8 cellular contexts compared by ENCODE assay signal in the genomic region with DNA sequence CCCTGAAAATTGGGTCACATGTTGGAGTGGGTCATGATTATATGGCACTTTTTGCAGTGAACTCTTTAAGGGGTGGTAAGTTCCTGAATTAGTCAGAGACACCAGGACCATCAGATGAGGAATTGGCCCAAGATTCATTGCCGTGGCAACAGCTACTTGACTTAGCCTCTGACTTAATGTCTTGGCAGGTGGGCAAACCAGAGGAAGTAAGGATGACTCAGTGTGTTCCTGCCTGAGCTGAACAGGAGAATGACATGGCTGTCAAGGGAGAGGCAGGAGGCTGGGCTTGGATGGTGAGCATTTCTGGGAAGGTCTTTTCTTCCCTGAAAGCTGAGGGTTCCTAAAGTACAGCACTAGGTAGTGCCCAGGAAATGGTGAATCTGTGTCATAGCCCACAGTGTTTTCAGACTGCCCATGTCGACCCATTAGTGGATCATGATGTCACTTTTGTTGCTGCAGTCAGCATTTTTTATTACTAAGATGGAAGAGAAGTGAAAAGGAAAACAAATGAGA.
DNase-seq lines count a peak whose midpoint lies in the region; ATAC-seq and TF ChIP-seq lines count a peak whose summit lies in the region.

No MANE protein-coding gene starts in this region.

- H3K27me3 Mint-ChIP-seq in CD8-positive, alpha-beta memory T cell, result no peaks in the 10 kb centered on the region

- peaks cover 0 to 4% (median 2%) of the 10 kb centered on the region in 5 donors for H3K9me3 Mint-ChIP-seq in CD8-positive, alpha-beta memory T cell

- H3K27ac Mint-ChIP-seq in CD8-positive, alpha-beta memory T cell, result peak overlapping the region in 2 of 8 donors; percentile 13 to 34

- RAD21 ChIA-PET in HCT116 (lab: Charles Lee; ENCODE audit: low non-redundant PET in 1 of 2, low total read pairs in 2 of 2, uncharacterized antibody in 2 of 2, unreplicated experiment in 2 of 2), result no interaction called here

- peak overlapping the region; percentile 62 for H3K4me2 ChIP-seq in HCT116 (ENCODE audit: low read length)

- POLR2A ChIA-PET in HCT116 (lab: Charles Lee), result interaction anchor here (0.6 kb wide), 1 partner anchor 107 kb away, joined by 3 read pairs; no protein-coding TSS in a partner anchor
- POLR2A ChIA-PET in CD8-positive, alpha-beta memory T cell (lab: Charles Lee), result no interaction called here

- no peak overlapping the region for H3K9ac ChIP-seq in HCT116 (ENCODE audit: low read length)

- peaks cover 2 to 15% (median 9%) of the 10 kb centered on the region in 3 donors for H3K36me3 Mint-ChIP-seq in CD8-positive, alpha-beta memory T cell

- TF ChIP-seq CTCF in AG09319 (IDR thresholded peaks at IDR 0.05; ENCODE audit: low read depth, low read length) (no peak), HCT116 (IDR thresholded peaks at IDR 0.05 in 2 of 3, conservative IDR thresholded peaks at IDR 0.05 in 1 of 3; ENCODE audit: borderline replicate concordance in 1 of 3, insufficient read depth in 1 of 3, low read depth in 2 of 3, low read length in 2 of 3) (no peak)

- ATAC-seq in HCT116 (peak; percentile 81), left cardiac atrium (peak; percentile 54 to 95), HG03280 (IDR thresholded peaks at IDR 0.05; ENCODE audit: unreplicated experiment) (no peak)
- peak; percentile 92 for ATAC-seq in stimulated activated naive CD8-positive, alpha-beta T cell treated with anti-CD3 and anti-CD28 coated beads, Interleukin-15, Interleukin-2, amounts not matched to agents 100 U/mL and 50 U/mL, for 24 hours

- no peaks in the 10 kb centered on the region for H3K36me3 ChIP-seq in HCT116 (ENCODE audit: control insufficient read depth in 1 of 2, insufficient read depth in 2 of 2, low read length in 2 of 2)
- no peaks in the 10 kb centered on the region for H3K36me3 ChIP-seq in CD8-positive, alpha-beta memory T cell (ENCODE audit: insufficient read depth, low read length)

- H3K27me3 ChIP-seq in HCT116 (ENCODE audit: insufficient read depth, low read length), result no peaks in the 10 kb centered on the region
- no peaks in the 10 kb centered on the region for H3K27me3 ChIP-seq in CD8-positive, alpha-beta memory T cell (ENCODE audit: insufficient read depth, low read length, poor library complexity, severe bottlenecking)

- H4K20me1 ChIP-seq in HCT116 (ENCODE audit: insufficient read depth), result no peaks in the 10 kb centered on the region

- H3K9me2 ChIP-seq in HCT116 (ENCODE audit: insufficient read depth), result no peaks in the 10 kb centered on the region

- peak overlapping the region in 1 of 7 donors; percentile 16 for H3K4me3 Mint-ChIP-seq in CD8-positive, alpha-beta memory T cell

- CTCF ChIA-PET in HCT116 (lab: Charles Lee), result interaction anchor here (0.8 kb wide), 1 partner anchor 67 kb away, joined by 3 read pairs; no protein-coding TSS in a partner anchor
- CTCF ChIA-PET in CD8-positive, alpha-beta memory T cell (lab: Charles Lee), result no interaction called here

- H3K4me1 ChIP-seq in HCT116 (ENCODE audit: control insufficient read depth in 1 of 2, insufficient read depth in 2 of 2, low read length in 2 of 2), result peaks cover 8 to 12% of the 10 kb centered on the region in 2 experiments
- no peaks in the 10 kb centered on the region for H3K4me1 ChIP-seq in CD8-positive, alpha-beta memory T cell (ENCODE audit: insufficient read depth, low read length)

- H3K79me2 ChIP-seq in HCT116 (ENCODE audit: insufficient read depth, low read length), result no peaks in the 10 kb centered on the region

- no peak for TF ChIP-seq POLR2A in HCT116 (IDR thresholded peaks at IDR 0.05; ENCODE audit: borderline replicate concordance, extremely low read depth, insufficient read depth, insufficient read length)

- no peak for TF ChIP-seq RAD21 in HCT116 (IDR thresholded peaks at IDR 0.05; ENCODE audit: low read depth)

- peaks cover 12 to 15% (median 12%) of the 10 kb centered on the region in 3 donors for H3K4me1 Mint-ChIP-seq in CD8-positive, alpha-beta memory T cell

- intact Hi-C loops in HCT116 (cut with micrococcal nuclease) (no loop called here), left cardiac atrium (cut with DNase I) (no loop called here)

- no peak overlapping the region for H3K27ac ChIP-seq in HCT116 (ENCODE audit: low read depth, low read length)
- no peak overlapping the region for H3K27ac ChIP-seq in CD8-positive, alpha-beta memory T cell (ENCODE audit: low read depth, low read length)

- no TSS peak for BruUV-seq in HCT116 (replicated peaks; lab: Mats Ljungman, UMichigan)

- DNase-seq in AG09319 (ENCODE audit: extremely low read depth, low read depth) (peak; percentile 39), HCT116 (ENCODE audit: low read depth, low spot score) (peak; percentile 51), left cardiac atrium (peak; percentile 68), NCI-H526 (lab: John Stamatoyannopoulos, UW) (no peak)
- DNase-seq in activated CD8-positive, alpha-beta memory T cell treated with anti-CD3 and anti-CD28 coated beads for 24 hours, result peak; percentile 64
- DNase-seq in stimulated activated naive CD8-positive, alpha-beta T cell treated with anti-CD3 and anti-CD28 coated beads, Interleukin-15, Interleukin-2, amounts not matched to agents 100 U/mL and 50 U/mL, for 24 hours, result peak; percentile 47
- DNase-seq in CD8-positive, alpha-beta memory T cell, result no peak

- no peak overlapping the region for H2AFZ ChIP-seq in HCT116 (ENCODE audit: low read depth, low read length, poor library complexity, severe bottlenecking)

- no peak overlapping the region for H3K4me3 ChIP-seq in HCT116 (replicated peaks in 1 of 2; ENCODE audit: low read depth in 1 of 2, low read length in 2 of 2)
- H3K4me3 ChIP-seq in CD8-positive, alpha-beta memory T cell (ENCODE audit: low read length), result no peak overlapping the region

- H3K9me3 ChIP-seq in HCT116 (ENCODE audit: control insufficient read depth in 1 of 2, insufficient read depth in 1 of 2, low read depth in 1 of 2, low read length in 2 of 2), result no peaks in the 10 kb centered on the region
- no peaks in the 10 kb centered on the region for H3K9me3 ChIP-seq in CD8-positive, alpha-beta memory T cell (ENCODE audit: low read length)

TF ChIP-seq in HCT116, 20 proteins besides CTCF, POLR2A, EP300 and RAD21:
- TF ChIP-seq, protein P1, sequence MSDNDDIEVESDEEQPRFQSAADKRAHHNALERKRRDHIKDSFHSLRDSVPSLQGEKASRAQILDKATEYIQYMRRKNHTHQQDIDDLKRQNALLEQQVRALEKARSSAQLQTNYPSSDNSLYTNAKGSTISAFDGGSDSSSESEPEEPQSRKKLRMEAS (IDR thresholded peaks at IDR 0.05), result no peak
- TF ChIP-seq SP1 (IDR thresholded peaks at IDR 0.05; ENCODE audit: low read depth) (no peak), EZH2 (IDR thresholded peaks at IDR 0.05) (no peak), CBX3 (IDR thresholded peaks at IDR 0.05; ENCODE audit: low read depth) (no peak), ZFX (IDR thresholded peaks at IDR 0.05) (no peak), JUND (IDR thresholded peaks at IDR 0.05) (peak; percentile 51), ELF1 (IDR thresholded peaks at IDR 0.05; ENCODE audit: borderline replicate concordance, low read depth) (no peak), YY1 (IDR thresholded peaks at IDR 0.05; ENCODE audit: extremely low read depth, insufficient replicate concordance, low read depth, low read length) (peak; percentile 10), EZH2phosphoT487 (IDR thresholded peaks at IDR 0.05; ENCODE audit: borderline replicate concordance) (no peak), POLR2AphosphoS5 (IDR thresholded peaks at IDR 0.05; ENCODE audit: low read depth, low read length) (no peak), SRF (IDR thresholded peaks at IDR 0.05; ENCODE audit: low read depth) (no peak), ZNF274 (IDR thresholded peaks at IDR 0.05; ENCODE audit: low read depth, low read length) (no peak), FOSL1 (IDR thresholded peaks at IDR 0.05; ENCODE audit: low read depth) (peak; percentile 48)
- TF ChIP-seq, protein P2, sequence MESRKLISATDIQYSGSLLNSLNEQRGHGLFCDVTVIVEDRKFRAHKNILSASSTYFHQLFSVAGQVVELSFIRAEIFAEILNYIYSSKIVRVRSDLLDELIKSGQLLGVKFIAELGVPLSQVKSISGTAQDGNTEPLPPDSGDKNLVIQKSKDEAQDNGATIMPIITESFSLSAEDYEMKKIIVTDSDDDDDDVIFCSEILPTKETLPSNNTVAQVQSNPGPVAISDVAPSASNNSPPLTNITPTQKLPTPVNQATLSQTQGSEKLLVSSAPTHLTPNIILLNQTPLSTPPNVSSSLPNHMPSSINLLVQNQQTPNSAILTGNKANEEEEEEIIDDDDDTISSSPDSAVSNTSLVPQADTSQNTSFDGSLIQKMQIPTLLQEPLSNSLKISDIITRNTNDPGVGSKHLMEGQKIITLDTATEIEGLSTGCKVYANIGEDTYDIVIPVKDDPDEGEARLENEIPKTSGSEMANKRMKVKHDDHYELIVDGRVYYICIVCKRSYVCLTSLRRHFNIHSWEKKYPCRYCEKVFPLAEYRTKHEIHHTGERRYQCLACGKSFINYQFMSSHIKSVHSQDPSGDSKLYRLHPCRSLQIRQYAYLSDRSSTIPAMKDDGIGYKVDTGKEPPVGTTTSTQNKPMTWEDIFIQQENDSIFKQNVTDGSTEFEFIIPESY (IDR thresholded peaks at IDR 0.05; ENCODE audit: extremely low read depth, insufficient replicate concordance, low read length), result no peak

Comparison
In these comparisons a context has a peak if more than half of its experiments do, and no peak if none do; other contexts are left out.
1. DNase-seq: peak in AG09319 (single experiment), HCT116 (single experiment), activated CD8-positive, alpha-beta memory T cell treated with anti-CD3 and anti-CD28 coated beads for 24 hours (single experiment), left cardiac atrium (single experiment) and stimulated activated naive CD8-positive, alpha-beta T cell treated with anti-CD3 and anti-CD28 coated beads, Interleukin-15, Interleukin-2, amounts not matched to agents 100 U/mL and 50 U/mL, for 24 hours (single experiment); none in CD8-positive, alpha-beta memory T cell (0 of 5) and NCI-H526 (0 of 2).